8 cellular contexts compared by ENCODE assay signal in genomic region chr15:79978694-79979519, GRCh38. TPM values are rescaled to one million over a fixed set of nuclear protein-coding genes. Genes with fewer than 3 reads are reported as not detected.
A peak's percentile ranks its signal among the peaks of the same experiment; 100 is the strongest.
DNase-seq lines count a peak whose midpoint lies in the region; ATAC-seq and TF ChIP-seq lines count a peak whose summit lies in the region.

No MANE protein-coding gene starts in this region.

- ATAC-seq in GM18870 (IDR thresholded peaks at IDR 0.05; ENCODE audit: unreplicated experiment), result peak; percentile 72
- ATAC-seq in HG03097 (IDR thresholded peaks at IDR 0.05; ENCODE audit: low FRiP score, unreplicated experiment), result peak; percentile 43

- no peaks in the 10 kb centered on the region for H3K4me1 ChIP-seq in colonic mucosa

- no peaks in the 10 kb centered on the region for H3K9me3 ChIP-seq in AG04450 (ENCODE audit: control insufficient read depth, insufficient read depth, low read length)
- no peaks in the 10 kb centered on the region for H3K9me3 ChIP-seq in SU-DHL-6 (ENCODE audit: insufficient read depth, low read length)
- H3K9me3 ChIP-seq in colonic mucosa, result no peaks in the 10 kb centered on the region

- DNase-seq in AG04450 (ENCODE audit: low read depth, low spot score) (peak; percentile 53), inferior parietal cortex (ENCODE audit: extremely low spot score) (peak; percentile 49), NCI-H446 (lab: John Stamatoyannopoulos, UW) (no peak), NCI-H82 (lab: John Stamatoyannopoulos, UW) (no peak), colonic mucosa (no peak)

- intact Hi-C loops in colonic mucosa (cut with DNase I), result no loop called here

- H3K4me3 ChIP-seq in AG04450 (ENCODE audit: low read depth, low read length) (no peak overlapping the region), SU-DHL-6 (ENCODE audit: insufficient read depth, low read length, poor library complexity, severe bottlenecking) (no peak overlapping the region), colonic mucosa (no peak overlapping the region)

- no peaks in the 10 kb centered on the region for H3K27me3 ChIP-seq in AG04450 (ENCODE audit: control insufficient read depth, insufficient read depth, low read length)
- H3K27me3 ChIP-seq in SU-DHL-6 (ENCODE audit: low read length), result no peaks in the 10 kb centered on the region
- H3K27me3 ChIP-seq in colonic mucosa, result no peaks in the 10 kb centered on the region

- H3K27ac ChIP-seq in AG04450 (ENCODE audit: low read depth, low read length) (peak overlapping the region; percentile 75), SU-DHL-6 (ENCODE audit: low read depth, low read length) (peak overlapping the region; percentile 57), colonic mucosa (no peak overlapping the region)

- H4K20me1 ChIP-seq in SU-DHL-6 (ENCODE audit: low read depth, low read length), result no peaks in the 10 kb centered on the region

- H3K36me3 ChIP-seq in SU-DHL-6 (ENCODE audit: low read length) (no peaks in the 10 kb centered on the region), colonic mucosa (no peaks in the 10 kb centered on the region)

- no peaks in the 10 kb centered on the region for H3K9me2 ChIP-seq in SU-DHL-6 (replicated peaks; ENCODE audit: insufficient read depth, low read length)

- H3K9ac ChIP-seq in SU-DHL-6 (ENCODE audit: low read length) (no peak overlapping the region), colonic mucosa (ENCODE audit: low read depth in 2 of 2, low read length in 2 of 2) (peak overlapping the region in 1 of 2 donors; percentile 15)

- peak overlapping the region; percentile 21 for H3K4me2 ChIP-seq in SU-DHL-6 (ENCODE audit: low read depth, low read length, poor library complexity, severe bottlenecking)

- H3K79me2 ChIP-seq in SU-DHL-6 (ENCODE audit: insufficient read depth, low read length), result no peaks in the 10 kb centered on the region

- TF ChIP-seq CTCF in AG04450 (IDR thresholded peaks at IDR 0.05; ENCODE audit: low read depth, low read length) (no peak), SU-DHL-6 (IDR thresholded peaks at IDR 0.05; ENCODE audit: insufficient read depth, low read length, poor library complexity, severe bottlenecking) (no peak), colonic mucosa (IDR thresholded peaks at IDR 0.05) (no peak)

- CTCF ChIA-PET in AG04450 (lab: Charles Lee), result interaction anchor here (0.8 to 1.6 kb wide), 3 partner anchors 14 to 23 kb away, joined by 3 to 5 read pairs (median 3); no protein-coding TSS in a partner anchor

- POLR2A ChIA-PET in AG04450 (lab: Yijun Ruan, JAX), result interaction anchor here (1.4 kb wide), 1 partner anchor 55 kb away, joined by 5 read pairs; no protein-coding TSS in a partner anchor

- peaks cover 5% of the 10 kb centered on the region; the same call in 1 of the 2 replicates for H3F3A ChIP-seq in SU-DHL-6 (ENCODE audit: insufficient read depth)

- peak overlapping the region; percentile 70 for H2AFZ ChIP-seq in SU-DHL-6 (ENCODE audit: low read depth, low read length, severe bottlenecking)

RNA-seq across cellular contexts. Expression of gene BCL2A1, which starts 7.9 kb away (rescaled TPM):
- 2.7 and 2.9 TPM in 2 replicates for polyA plus RNA-seq in AG04450 (2011; rRNA removed)
- 0.37 TPM in 1 of 2 replicates, not detected in the other for polyA minus RNA-seq in AG04450 (2011; rRNA and poly(A)+ RNA removed)
- total RNA-seq in colonic mucosa, result 1 to 10 TPM in 1 of 2 donors, under 1 TPM in 1; 0.86 to 1.5 TPM

Comparison
In these comparisons a context has a peak if more than half of its experiments do, and no peak if none do; other contexts are left out.
1. DNase-seq: peak in AG04450 (single experiment) and inferior parietal cortex (single experiment); none in NCI-H446 (0 of 2), NCI-H82 (single experiment) and colonic mucosa (single experiment).